ENCODE assay signal across 7 cellular contexts in genomic region chr10:131586958-131587357, GRCh38.
"Had no signal": no experiment of that assay in that cellular context is flagged by ENCODE, and none has a peak within 500 bp of the region (broad histone marks: within the 10 kb centered on the region; RNA-seq: fewer than 3 reads in every experiment).

No MANE protein-coding gene starts in this region.

- H3K4me1 Mint-ChIP-seq: H9 had no signal

- H3K9ac ChIP-seq: GM23248 had no signal

- ATAC-seq: HepG2, K562 had no signal

- H3K27ac Mint-ChIP-seq: H9 had no signal

- H3K4me3 ChIP-seq: GM23248, K562 had no signal

- H3K4me3 Mint-ChIP-seq: H9 had no signal

- H3K27ac ChIP-seq: GM23248, HL-60 had no signal

- H2AFZ ChIP-seq: GM23248 had no signal

- DNase-seq: GM23248, H9, HCEC 1CT, KG1 had no signal
